ENCODE assay signal across 8 cellular contexts in genomic region chr7:100437150-100438100, GRCh38. TPM values are rescaled to one million over a fixed set of nuclear protein-coding genes. Genes with fewer than 3 reads are reported as not detected.
DNase-seq lines count a peak whose midpoint lies in the region; ATAC-seq and TF ChIP-seq lines count a peak whose summit lies in the region.

No MANE protein-coding gene starts in this region.

- TF ChIP-seq POLR2A in prostate gland (IDR thresholded peaks at IDR 0.05): no peak

- H3K36me3 ChIP-seq in ES-I3 (ENCODE audit: insufficient read depth, low read length) (0 out of 2 replicates have a peak, but pooled peaks cover 6% of the 10 kb centered on the region), SU-DHL-6 (ENCODE audit: low read length) (no peaks in the 10 kb centered on the region), prostate gland (peaks cover 5 to 7% of the 10 kb centered on the region in 2 donors)

- no peak overlapping the region for H3K4me3 ChIP-seq in SU-DHL-6 (ENCODE audit: insufficient read depth, low read length, poor library complexity, severe bottlenecking)
- H3K4me3 ChIP-seq in prostate gland: no peak overlapping the region

- WGBS in prostate gland: 94% methylated on average over 28 of the region's 28 CpGs

- H3K4me1 Mint-ChIP-seq in glutamatergic neuron (ENCODE audit: low read depth, unreplicated experiment): peaks cover 8% of the 10 kb centered on the region

- no peaks in the 10 kb centered on the region for H3K9me2 ChIP-seq in SU-DHL-6 (replicated peaks; ENCODE audit: insufficient read depth, low read length)

- H3K4me2 ChIP-seq in SU-DHL-6 (ENCODE audit: low read depth, low read length, poor library complexity, severe bottlenecking): peak overlapping the region; percentile 90

- no peak for ATAC-seq in GM19463 (IDR thresholded peaks at IDR 0.05; ENCODE audit: unreplicated experiment)

- H3K27me3 ChIP-seq in SU-DHL-6 (ENCODE audit: low read length) (no peaks in the 10 kb centered on the region), prostate gland (replicated peaks; ENCODE audit: insufficient read depth) (no peaks in the 10 kb centered on the region)

- DNase-seq in glutamatergic neuron (no peak), prostate gland (ENCODE audit: low spot score) (no peak), DMS 273 (lab: John Stamatoyannopoulos, UW; ENCODE audit: unreplicated experiment) (no peak), hepatic stellate cell (ENCODE audit: low spot score) (no peak), OCI-M1 (lab: John Stamatoyannopoulos, UW) (no peak)

- H3K27me3 Mint-ChIP-seq in glutamatergic neuron (ENCODE audit: unreplicated experiment): peaks cover 4% of the 10 kb centered on the region

- H3F3A ChIP-seq in SU-DHL-6 (ENCODE audit: insufficient read depth): peaks cover 47% of the 10 kb centered on the region

- H3K9me3 ChIP-seq in ES-I3 (ENCODE audit: control insufficient read depth, insufficient read depth, low read length) (no peaks in the 10 kb centered on the region), SU-DHL-6 (ENCODE audit: insufficient read depth, low read length) (no peaks in the 10 kb centered on the region), prostate gland (no peaks in the 10 kb centered on the region)

- peaks cover 10% of the 10 kb centered on the region for H3K9me3 Mint-ChIP-seq in glutamatergic neuron (ENCODE audit: unreplicated experiment)

- H3K4me3 Mint-ChIP-seq in glutamatergic neuron (ENCODE audit: unreplicated experiment): peak overlapping the region; percentile 46

- intact Hi-C loops in prostate gland (cut with DNase I): no loop called here

- no peaks in the 10 kb centered on the region for H3K36me3 Mint-ChIP-seq in glutamatergic neuron (ENCODE audit: unreplicated experiment)

- no peaks in the 10 kb centered on the region for H4K20me1 ChIP-seq in SU-DHL-6 (ENCODE audit: low read depth, low read length)

- no peak overlapping the region for H2AFZ ChIP-seq in SU-DHL-6 (ENCODE audit: low read depth, low read length, severe bottlenecking)

- no peak overlapping the region for H3K27ac ChIP-seq in SU-DHL-6 (ENCODE audit: low read depth, low read length)
- peak overlapping the region; percentile 93 to 95 for H3K27ac ChIP-seq in prostate gland

- H3K9ac ChIP-seq in ES-I3 (ENCODE audit: low read depth, low read length) (peak overlapping the region; percentile 65; the same call in 1 of the 2 replicates), SU-DHL-6 (ENCODE audit: low read length) (peak overlapping the region; percentile 96)

- H3K4me1 ChIP-seq in ES-I3 (ENCODE audit: insufficient read depth, low read length) (no peaks in the 10 kb centered on the region), prostate gland (replicated peaks) (peaks cover 11% of the 10 kb centered on the region)

- TF ChIP-seq CTCF in SU-DHL-6 (IDR thresholded peaks at IDR 0.05; ENCODE audit: insufficient read depth, low read length, poor library complexity, severe bottlenecking) (no peak), glutamatergic neuron (IDR thresholded peaks at IDR 0.05; ENCODE audit: partially characterized antibody, unreplicated experiment) (no peak), prostate gland (IDR thresholded peaks at IDR 0.05) (no peak)

- H3K79me2 ChIP-seq in SU-DHL-6 (ENCODE audit: insufficient read depth, low read length): peaks cover 14% of the 10 kb centered on the region; the same call in 1 of the 2 replicates

- peak overlapping the region; percentile 33 for H3K27ac Mint-ChIP-seq in glutamatergic neuron (ENCODE audit: unreplicated experiment)

RNA-seq across cellular contexts. Expression of gene PPP1R35, which starts 1.1 kb away (rescaled TPM):
- 24.1 TPM for total RNA-seq in glutamatergic neuron (ENCODE audit: unreplicated experiment)
- 10 to 100 TPM; 44.1 to 60.5 TPM for total RNA-seq in prostate gland

RNA-seq across cellular contexts. Expression of gene MEPCE, which starts 7.8 kb away (rescaled TPM):
- total RNA-seq in glutamatergic neuron (ENCODE audit: unreplicated experiment): 18.5 TPM
- 10 to 100 TPM; 24.2 to 62.8 TPM for total RNA-seq in prostate gland

RNA-seq across cellular contexts. Expression of gene ZCWPW1, which starts 8.9 kb away (rescaled TPM):
- total RNA-seq in glutamatergic neuron (ENCODE audit: unreplicated experiment) (1.8 TPM), prostate gland (10 to 100 TPM in 1 of 2 donors, 1 to 10 TPM in 1; 5.5 to 34.6 TPM)

RNA-seq across cellular contexts. Expression of gene SPACDR, which starts 26.6 kb away (rescaled TPM):
- total RNA-seq in glutamatergic neuron (ENCODE audit: unreplicated experiment): 1.7 TPM
- 10 to 100 TPM in 1 of 2 donors, not detected in 1; 11.9 TPM for total RNA-seq in prostate gland

RNA-seq across cellular contexts. Expression of gene TSC22D4, which starts 41.6 kb away (rescaled TPM):
- 39.6 TPM for total RNA-seq in glutamatergic neuron (ENCODE audit: unreplicated experiment)
- 100 to 1,000 TPM in 1 of 2 donors, 10 to 100 TPM in 1; 77.6 to 152 TPM for total RNA-seq in prostate gland
